24 cellular contexts compared by ENCODE assay signal in genomic region chr3:59572106-59572505, GRCh38.
A peak's percentile ranks its signal among the peaks of the same experiment; 100 is the strongest.
DNase-seq lines count a peak whose midpoint lies in the region; ATAC-seq, FAIRE-seq and TF ChIP-seq lines count a peak whose summit lies in the region.
"Had no signal": no experiment of that assay in that cellular context is flagged by ENCODE, and none has a peak within 500 bp of the region (broad histone marks: within the 10 kb centered on the region; RNA-seq: fewer than 3 reads in every experiment).

No MANE protein-coding gene starts in this region.

- no TSS peak for BruUV-seq in HepG2 (replicated peaks; lab: Mats Ljungman, UMichigan)

- FAIRE-seq in HepG2 (lab: Jason Lieb, UNC), result no peak
- FAIRE-seq: A549, HTR-8/SVneo had no signal

- no peaks in the 10 kb centered on the region for H3K36me3 Mint-ChIP-seq in GM23338 (ENCODE audit: low read depth)

- H2AFZ ChIP-seq in GM23338 (no peak overlapping the region), HepG2 (ENCODE audit: low read length) (no peak overlapping the region)

- ATAC-seq in GM23338, result no peak
- ATAC-seq in HepG2, result no peak
- ATAC-seq: A549 had no signal

- peak; percentile 28 for DNase-seq in AG10803 (ENCODE audit: low read depth)
- DNase-seq in RPMI7951 (ENCODE audit: low read depth), result peak; percentile 37
- DNase-seq in fibroblast of mammary gland (ENCODE audit: low read depth), result peak; percentile 30
- DNase-seq in pons (ENCODE audit: low spot score), result peak; percentile 13
- no peak for DNase-seq in GDM1 (lab: John Stamatoyannopoulos, UW)
- DNase-seq in GM23338 (ENCODE audit: low spot score), result no peak
- no peak for DNase-seq in 8988T
- DNase-seq in HepG2 (ENCODE audit: low spot score), result no peak
- DNase-seq: COR-L47; EL; MV-4-11; NCI-H1417; NCI-H187 treated with DMSO at 0.1 percent for 48 hours; NCI-H2171; NCI-H446; NCI-H69; NK-92 treated with Interleukin-12 subunit alpha and Interleukin-12 subunit beta, amount 100 ng/mL, for 24 hours; SJCRH30 had no signal

- no peak for TF ChIP-seq EP300 in HepG2 (IDR thresholded peaks at IDR 0.05; ENCODE audit: low read depth in 2 of 2, low read length in 2 of 2)
- no peak for TF ChIP-seq EP300 in HepG2 (CRISPR knock-in tag; IDR thresholded peaks at IDR 0.05; ENCODE audit: borderline replicate concordance)

- H3K27me3 Mint-ChIP-seq in GM23338 (ENCODE audit: insufficient read depth, low read depth, poor library complexity), result peaks cover 3% of the 10 kb centered on the region

- no peak overlapping the region for H3K4me3 Mint-ChIP-seq in GM23338

- H3K9ac ChIP-seq in HepG2 (ENCODE audit: insufficient read depth, low read depth, low read length), result no peak overlapping the region

- H3K4me1 ChIP-seq in GM23338 (ENCODE audit: insufficient read depth) (no peaks in the 10 kb centered on the region), HepG2 (ENCODE audit: insufficient read depth, low read length) (no peaks in the 10 kb centered on the region)
- H3K4me1 ChIP-seq: HAP-1, SJCRH30 had no signal

- H3K27me3 ChIP-seq in GM23338 (ENCODE audit: insufficient read depth) (no peaks in the 10 kb centered on the region), HepG2 (ENCODE audit: control insufficient read depth in 1 of 2, insufficient read depth in 2 of 2, low read length in 2 of 2) (peaks cover 0 to 2% of the 10 kb centered on the region in 2 experiments; a peak in 1 of 5 replicates)
- H3K27me3 ChIP-seq: SJCRH30 had no signal

- TF ChIP-seq CTCF in AG10803 (conservative IDR thresholded peaks at IDR 0.05; ENCODE audit: low read length) (no peak), fibroblast of mammary gland (conservative IDR thresholded peaks at IDR 0.05; ENCODE audit: control insufficient read depth, insufficient read depth, low read depth, low read length) (no peak), GM23338 (conservative IDR thresholded peaks at IDR 0.05; ENCODE audit: low read depth in 2 of 2) (no peak), HepG2 (CRISPR knock-in tag; IDR thresholded peaks at IDR 0.05) (no peak)

- TF ChIP-seq RAD21 in HepG2 (CRISPR knock-in tag; IDR thresholded peaks at IDR 0.05), result no peak

- H3F3A ChIP-seq in GM23338 (replicated peaks; ENCODE audit: low read depth), result no peaks in the 10 kb centered on the region

- CTCF ChIA-PET in HepG2 (lab: Yijun Ruan, JAX; ENCODE audit: low intra/inter-chr PET ratio, low total read pairs), result no interaction called here

- H3K9me2 ChIP-seq in GM23338 (ENCODE audit: insufficient read depth), result no peaks in the 10 kb centered on the region

- TF ChIP-seq POLR2A in HepG2 (IDR thresholded peaks at IDR 0.05; ENCODE audit: insufficient read depth in 1 of 2, low read depth in 2 of 2, low read length in 2 of 2), result no peak

- H3K9me3 ChIP-seq in HepG2 (ENCODE audit: low read length), result no peaks in the 10 kb centered on the region
- H3K9me3 ChIP-seq: A549, HAP-1, SJCRH30 had no signal

- intact Hi-C loops in HepG2 (cut with micrococcal nuclease; ENCODE audit: unreplicated experiment), result loop anchor here (10.0 kb wide), 1 partner anchor 357 kb away; no protein-coding TSS in a partner anchor

- no peak overlapping the region for H3K4me2 ChIP-seq in GM23338
- H3K4me2 ChIP-seq in HepG2 (ENCODE audit: low read depth, low read length), result no peak overlapping the region
- H3K4me2 ChIP-seq: A549 had no signal

- no peaks in the 10 kb centered on the region for H3K79me2 ChIP-seq in GM23338 (replicated peaks; ENCODE audit: insufficient read depth)
- H3K79me2 ChIP-seq in HepG2 (ENCODE audit: insufficient read depth, low read length), result no peaks in the 10 kb centered on the region

- H3K36me3 ChIP-seq in GM23338 (ENCODE audit: insufficient read depth) (no peaks in the 10 kb centered on the region), HepG2 (replicated peaks in 1 of 2; ENCODE audit: control insufficient read depth in 1 of 2, insufficient read depth in 2 of 2, low read length in 2 of 2) (no peaks in the 10 kb centered on the region)
- H3K36me3 ChIP-seq: HAP-1, SJCRH30 had no signal

- H3K4me1 Mint-ChIP-seq in GM23338, result no peaks in the 10 kb centered on the region; the same call in 2 of the 3 replicates

- in situ Hi-C loops in HepG2 (cut with HindIII; ENCODE audit: extremely low pct_ligation_motif_present, low pct_unique_long_range_greater_than_20kb), result loop anchor here (5.0 kb wide), 1 partner anchor 285 kb away; no protein-coding TSS in a partner anchor

- no peak overlapping the region for H3K27ac Mint-ChIP-seq in GM23338

- 39% methylated on average over 5 of the region's 5 CpGs for WGBS in HepG2 (ENCODE audit: low lambda C conversion rate)

- H3K27ac ChIP-seq in GM23338 (ENCODE audit: low read depth) (no peak overlapping the region), HepG2 (ENCODE audit: extremely low read length, insufficient read depth, low read length) (no peak overlapping the region)
- H3K27ac ChIP-seq: A549, C4-2B, HL-60, RWPE1, SJCRH30 had no signal

- H3K9me3 Mint-ChIP-seq in GM23338, result no peaks in the 10 kb centered on the region; the same call in 2 of the 3 replicates

- no peaks in the 10 kb centered on the region for H4K20me1 ChIP-seq in GM23338 (replicated peaks; ENCODE audit: insufficient read depth)
- no peaks in the 10 kb centered on the region for H4K20me1 ChIP-seq in HepG2 (ENCODE audit: insufficient read depth, low read length)

- POLR2A ChIA-PET in HepG2 (lab: Yijun Ruan, JAX), result no interaction called here

- H3K4me3 ChIP-seq in AG10803 (ENCODE audit: low read length) (no peak overlapping the region), fibroblast of mammary gland (ENCODE audit: control insufficient read depth, low read depth, low read length) (no peak overlapping the region), GM23338 (no peak overlapping the region), HepG2 (replicated peaks in 1 of 3; ENCODE audit: insufficient read depth in 1 of 3, low read depth in 2 of 3, low read length in 3 of 3) (no peak overlapping the region)
- H3K4me3 ChIP-seq: A549, HAP-1, SJCRH30 had no signal

TF ChIP-seq in GM23338, 12 proteins besides CTCF, POLR2A, EP300 and RAD21 (continues in another document):
- no peak for TF ChIP-seq EZH2 (IDR thresholded peaks at IDR 0.05; ENCODE audit: low read depth, unreplicated experiment)
- no peak for TF ChIP-seq ZNF331 (CRISPR knock-in tag; IDR thresholded peaks at IDR 0.05; ENCODE audit: low read depth)
- no peak for TF ChIP-seq NANOG (IDR thresholded peaks at IDR 0.05; ENCODE audit: borderline replicate concordance)
- no peak for TF ChIP-seq ETS1 (IDR thresholded peaks at IDR 0.05)
- TF ChIP-seq CREB1 (CRISPR knock-in tag; IDR thresholded peaks at IDR 0.05; ENCODE audit: low read depth), result no peak
- TF ChIP-seq EZH2phosphoT487 (IDR thresholded peaks at IDR 0.05; ENCODE audit: unreplicated experiment), result no peak
- no peak for TF ChIP-seq JUNB (IDR thresholded peaks at IDR 0.05; ENCODE audit: unreplicated experiment)

TF ChIP-seq in HepG2, 621 proteins besides CTCF, POLR2A, EP300 and RAD21:
- TF ChIP-seq CCDC6 (CRISPR knock-in tag; IDR thresholded peaks at IDR 0.05) (no peak), TARDBP (CRISPR knock-in tag; IDR thresholded peaks at IDR 0.05) (no peak), NR1H2 (CRISPR knock-in tag; IDR thresholded peaks at IDR 0.05; ENCODE audit: borderline replicate concordance, low read depth) (no peak), PREB (CRISPR knock-in tag; IDR thresholded peaks at IDR 0.05) (no peak), FOXP1 (IDR thresholded peaks at IDR 0.05) (no peak), FOXP1 (CRISPR knock-in tag; IDR thresholded peaks at IDR 0.05) (no peak), ZNF251 (CRISPR knock-in tag; IDR thresholded peaks at IDR 0.05) (no peak), FIP1L1 (IDR thresholded peaks at IDR 0.05; ENCODE audit: borderline replicate concordance, insufficient read depth, low read depth, low read length) (no peak), GABPA (IDR thresholded peaks at IDR 0.05; ENCODE audit: low read depth, low read length) (no peak), GABPA (CRISPR knock-in tag; IDR thresholded peaks at IDR 0.05; ENCODE audit: low read depth) (no peak), MED1 (CRISPR knock-in tag; IDR thresholded peaks at IDR 0.05) (no peak), RXRB (CRISPR knock-in tag; IDR thresholded peaks at IDR 0.05; ENCODE audit: borderline replicate concordance) (no peak), ZNF12 (CRISPR knock-in tag; IDR thresholded peaks at IDR 0.05) (no peak), NFYB (CRISPR knock-in tag; IDR thresholded peaks at IDR 0.05) (no peak), PBX2 (CRISPR knock-in tag; IDR thresholded peaks at IDR 0.05) (no peak)
- TF ChIP-seq, protein P1, sequence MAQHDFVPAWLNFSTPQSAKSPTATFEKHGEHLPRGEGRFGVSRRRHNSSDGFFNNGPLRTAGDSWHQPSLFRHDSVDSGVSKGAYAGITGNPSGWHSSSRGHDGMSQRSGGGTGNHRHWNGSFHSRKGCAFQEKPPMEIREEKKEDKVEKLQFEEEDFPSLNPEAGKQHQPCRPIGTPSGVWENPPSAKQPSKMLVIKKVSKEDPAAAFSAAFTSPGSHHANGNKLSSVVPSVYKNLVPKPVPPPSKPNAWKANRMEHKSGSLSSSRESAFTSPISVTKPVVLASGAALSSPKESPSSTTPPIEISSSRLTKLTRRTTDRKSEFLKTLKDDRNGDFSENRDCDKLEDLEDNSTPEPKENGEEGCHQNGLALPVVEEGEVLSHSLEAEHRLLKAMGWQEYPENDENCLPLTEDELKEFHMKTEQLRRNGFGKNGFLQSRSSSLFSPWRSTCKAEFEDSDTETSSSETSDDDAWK (CRISPR knock-in tag; IDR thresholded peaks at IDR 0.05), result no peak

Comparison
In these comparisons a context has a peak if more than half of its experiments do, and no peak if none do; other contexts are left out.
1. DNase-seq: peak in AG10803 (single experiment), RPMI7951 (single experiment), fibroblast of mammary gland (single experiment) and pons (single experiment); none in GDM1 (single experiment), GM23338 (single experiment), 8988T (single experiment) and HepG2 (single experiment).